Comparison of ENCODE assay signal across 2 cellular contexts in the genomic region with DNA sequence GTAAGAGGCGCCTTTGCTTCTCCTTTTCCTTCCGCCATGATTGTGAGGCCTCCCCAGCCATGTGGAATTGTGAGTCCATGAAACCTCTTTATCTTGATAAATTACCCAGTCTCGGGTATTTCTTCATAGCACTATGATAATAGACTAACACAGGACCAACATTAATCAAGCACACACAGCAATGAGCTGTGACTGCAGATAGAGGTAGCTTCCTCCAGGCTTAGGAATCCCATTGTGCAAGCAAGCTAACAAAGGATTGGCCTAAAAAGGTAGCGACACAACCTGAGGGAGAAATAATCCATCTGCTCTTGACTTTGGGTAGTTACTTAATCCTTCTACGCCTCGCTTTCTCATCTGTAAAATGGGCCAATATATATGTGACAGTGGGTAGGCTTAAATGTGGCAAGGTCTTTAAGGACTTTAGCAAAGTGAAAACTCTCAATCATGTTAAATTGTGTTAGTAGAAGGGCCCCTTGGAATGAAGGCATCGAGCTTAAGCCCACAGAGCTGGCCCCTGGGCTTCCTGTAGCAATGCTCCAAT.
TF ChIP-seq lines count a peak whose summit lies in the region.

No MANE protein-coding gene starts in this region.

TF ChIP-seq in SK-N-SH, 30 proteins besides CTCF, POLR2A, EP300 and RAD21 (continued from another document):
- TF ChIP-seq MAX (IDR thresholded peaks at IDR 0.05; ENCODE audit: low read depth) (no peak), GABPA (IDR thresholded peaks at IDR 0.05; ENCODE audit: low read depth) (no peak), CHD2 (IDR thresholded peaks at IDR 0.05; ENCODE audit: low read length, partially characterized antibody) (no peak), MEF2A (IDR thresholded peaks at IDR 0.05; ENCODE audit: borderline replicate concordance, low read depth) (no peak), RFX5 (IDR thresholded peaks at IDR 0.05; ENCODE audit: low read length) (no peak), RCOR1 (IDR thresholded peaks at IDR 0.05; ENCODE audit: low read length) (no peak), MXI1 (IDR thresholded peaks at IDR 0.05; ENCODE audit: low read depth, low read length) (no peak), FOXJ3 (CRISPR knock-in tag; IDR thresholded peaks at IDR 0.05) (no peak), IRF3 (IDR thresholded peaks at IDR 0.05; ENCODE audit: low read depth, low read length) (no peak), ELF1 (IDR thresholded peaks at IDR 0.05) (no peak), PBX3 (IDR thresholded peaks at IDR 0.05) (no peak), SMC3 (IDR thresholded peaks at IDR 0.05; ENCODE audit: low read depth, low read length) (no peak), NFIC (IDR thresholded peaks at IDR 0.05; ENCODE audit: borderline replicate concordance) (no peak), POLR2AphosphoS5 (IDR thresholded peaks at IDR 0.05; ENCODE audit: low read depth, low read length) (no peak)
- TF ChIP-seq, protein P1, sequence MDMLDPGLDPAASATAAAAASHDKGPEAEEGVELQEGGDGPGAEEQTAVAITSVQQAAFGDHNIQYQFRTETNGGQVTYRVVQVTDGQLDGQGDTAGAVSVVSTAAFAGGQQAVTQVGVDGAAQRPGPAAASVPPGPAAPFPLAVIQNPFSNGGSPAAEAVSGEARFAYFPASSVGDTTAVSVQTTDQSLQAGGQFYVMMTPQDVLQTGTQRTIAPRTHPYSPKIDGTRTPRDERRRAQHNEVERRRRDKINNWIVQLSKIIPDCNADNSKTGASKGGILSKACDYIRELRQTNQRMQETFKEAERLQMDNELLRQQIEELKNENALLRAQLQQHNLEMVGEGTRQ (IDR thresholded peaks at IDR 0.05; ENCODE audit: borderline replicate concordance, low read depth, low read length): no peak

TF ChIP-seq in SK-N-SH treated with all-trans-retinoic acid at 6 μM for 48 hours, 23 proteins besides CTCF, POLR2A, EP300 and RAD21 (continued from another document):
- TF ChIP-seq CSRNP3 (CRISPR knock-in tag; IDR thresholded peaks at IDR 0.05): no peak
- TF ChIP-seq TCF4 (CRISPR knock-in tag; IDR thresholded peaks at IDR 0.05; ENCODE audit: borderline replicate concordance): no peak
- no peak for TF ChIP-seq RARB (CRISPR knock-in tag; IDR thresholded peaks at IDR 0.05)
- TF ChIP-seq SNAI2 (CRISPR knock-in tag; IDR thresholded peaks at IDR 0.05): no peak
